In genomic region chr12:1666215-1666614, GRCh38 we compare ENCODE assay signal across 17 cellular contexts. TPM values are rescaled to one million over a fixed set of nuclear protein-coding genes. Genes with fewer than 3 reads are reported as not detected.
DNase-seq lines count a peak whose midpoint lies in the region; ATAC-seq and TF ChIP-seq lines count a peak whose summit lies in the region.
"Had no signal": no experiment of that assay in that cellular context is flagged by ENCODE, and none has a peak within 500 bp of the region (broad histone marks: within the 10 kb centered on the region; RNA-seq: fewer than 3 reads in every experiment).

No MANE protein-coding gene starts in this region.

- H3K27ac Mint-ChIP-seq in activated CD4-positive, alpha-beta T cell treated with anti-CD3 and anti-CD28 coated beads, Interleukin-2, amount 10 ng/mL, durations not matched to agents 7 days and 5 days = peak overlapping the region; percentile 4
- no peak overlapping the region for H3K27ac Mint-ChIP-seq in activated CD4-positive, alpha-beta T cell treated with anti-CD3 and anti-CD28 coated beads, Interleukin-2, amount 10 ng/mL, durations not matched to agents 24 days and 14 days
- no peak overlapping the region for H3K27ac Mint-ChIP-seq in endodermal cell
- H3K27ac Mint-ChIP-seq: activated B cell treated with CpG ODN at 0.5 μM for 24 hours had no signal

- POLR2A ChIA-PET in activated CD4-positive, alpha-beta T cell treated with anti-CD3 and anti-CD28 coated beads, Interleukin-2, amount 10 ng/mL, durations not matched to agents 7 days and 5 days (lab: Charles Lee) = no interaction called here
- POLR2A ChIA-PET in OCI-LY7 (lab: Charles Lee) = interaction anchor here (0.5 kb wide), 1 partner anchor 25 kb away, joined by 3 read pairs; no protein-coding TSS in a partner anchor

- no peaks in the 10 kb centered on the region for H3K79me2 ChIP-seq in OCI-LY7 (ENCODE audit: insufficient read depth, low read depth, low read length)

- no TSS peak for BruUV-seq in OCI-LY7 (replicated peaks; lab: Mats Ljungman, UMichigan)

- 94% methylated on average over 3 of the region's 5 CpGs; no CpG with 5 or more reads in 1 of the 2 experiments for WGBS in endodermal cell (ENCODE audit: insufficient coverage in 1 of 2, insufficient read length in 1 of 2), 2 experiments
- WGBS in stomach, 5 donors = 21 to 46% (median 34%) methylated on average over 5 of the region's 5 CpGs

- no peaks in the 10 kb centered on the region for H4K20me1 ChIP-seq in OCI-LY7 (ENCODE audit: insufficient read depth, low read length)

- no peak for TF ChIP-seq POLR2A in stomach (IDR thresholded peaks at IDR 0.05)

- ATAC-seq in GM21360 (IDR thresholded peaks at IDR 0.05; ENCODE audit: unreplicated experiment) = no peak
- ATAC-seq: left lung had no signal

- no peaks in the 10 kb centered on the region for H3K9me2 ChIP-seq in OCI-LY7 (ENCODE audit: insufficient read depth, low read length)

- intact Hi-C loops in activated CD4-positive, alpha-beta T cell treated with anti-CD3 and anti-CD28 coated beads, Interleukin-2, amount 10 ng/mL, durations not matched to agents 24 days and 14 days (cut with micrococcal nuclease) = no loop called here
- intact Hi-C loops in OCI-LY7 (cut with micrococcal nuclease; ENCODE audit: unreplicated experiment) = no loop called here
- intact Hi-C loops in stomach (cut with DNase I; ENCODE audit: low total_unique reads) = no loop called here

- H3K9ac ChIP-seq in endodermal cell (ENCODE audit: extremely low read depth, low read length, poor library complexity, severe bottlenecking) = no peak overlapping the region

- no peaks in the 10 kb centered on the region for H3K9me3 ChIP-seq in OCI-LY7 (ENCODE audit: low read length)
- no peaks in the 10 kb centered on the region for H3K9me3 ChIP-seq in endodermal cell (ENCODE audit: control insufficient read depth, low read length)
- H3K9me3 ChIP-seq in stomach = no peaks in the 10 kb centered on the region
- H3K9me3 ChIP-seq: left lung, upper lobe of left lung had no signal

- no peak overlapping the region for H2AFZ ChIP-seq in OCI-LY7 (ENCODE audit: low read length)

- peaks cover 2% of the 10 kb centered on the region for H3K27me3 Mint-ChIP-seq in activated CD4-positive, alpha-beta T cell treated with anti-CD3 and anti-CD28 coated beads, Interleukin-2, amount 10 ng/mL, durations not matched to agents 7 days and 5 days
- no peaks in the 10 kb centered on the region for H3K27me3 Mint-ChIP-seq in activated CD4-positive, alpha-beta T cell treated with anti-CD3 and anti-CD28 coated beads, Interleukin-2, amount 10 ng/mL, durations not matched to agents 24 days and 14 days
- peaks cover 27% of the 10 kb centered on the region for H3K27me3 Mint-ChIP-seq in endodermal cell (ENCODE audit: insufficient read depth)
- H3K27me3 Mint-ChIP-seq: activated B cell treated with CpG ODN at 0.5 μM for 24 hours had no signal

- no peak for TF ChIP-seq EP300 in stomach (IDR thresholded peaks at IDR 0.05)

- H3K4me3 Mint-ChIP-seq in activated CD4-positive, alpha-beta T cell treated with anti-CD3 and anti-CD28 coated beads, Interleukin-2, amount 10 ng/mL, durations not matched to agents 7 days and 5 days = no peak overlapping the region
- no peak overlapping the region for H3K4me3 Mint-ChIP-seq in activated CD4-positive, alpha-beta T cell treated with anti-CD3 and anti-CD28 coated beads, Interleukin-2, amount 10 ng/mL, durations not matched to agents 24 days and 14 days
- no peak overlapping the region for H3K4me3 Mint-ChIP-seq in endodermal cell
- H3K4me3 Mint-ChIP-seq: activated B cell treated with CpG ODN at 0.5 μM for 24 hours had no signal

- H3K36me3 ChIP-seq in OCI-LY7 (ENCODE audit: insufficient read depth, low read length) (no peaks in the 10 kb centered on the region), endodermal cell (ENCODE audit: control insufficient read depth, insufficient read depth, low read length) (no peaks in the 10 kb centered on the region), stomach (no peaks in the 10 kb centered on the region)
- H3K36me3 ChIP-seq: left lung, upper lobe of left lung had no signal

- peaks cover 5% of the 10 kb centered on the region for H3K9me3 Mint-ChIP-seq in activated CD4-positive, alpha-beta T cell treated with anti-CD3 and anti-CD28 coated beads, Interleukin-2, amount 10 ng/mL, durations not matched to agents 7 days and 5 days
- H3K9me3 Mint-ChIP-seq in activated CD4-positive, alpha-beta T cell treated with anti-CD3 and anti-CD28 coated beads, Interleukin-2, amount 10 ng/mL, durations not matched to agents 24 days and 14 days = no peaks in the 10 kb centered on the region
- H3K9me3 Mint-ChIP-seq in endodermal cell = peaks cover 3% of the 10 kb centered on the region
- H3K9me3 Mint-ChIP-seq: activated B cell treated with CpG ODN at 0.5 μM for 24 hours had no signal

- DNase-seq in activated CD4-positive, alpha-beta T cell treated with anti-CD3 and anti-CD28 coated beads, Interleukin-2, amount 10 ng/mL, durations not matched to agents 7 days and 5 days = no peak
- no peak for DNase-seq in activated CD4-positive, alpha-beta T cell treated with anti-CD3 and anti-CD28 coated beads, Interleukin-2, amount 10 ng/mL, durations not matched to agents 24 days and 14 days
- DNase-seq in OCI-LY7 (ENCODE audit: low spot score) = no peak
- DNase-seq in endodermal cell = no peak
- no peak for DNase-seq in stomach
- no peak for DNase-seq in T-helper 2 cell
- no peak for DNase-seq in amniotic stem cell (lab: John Stamatoyannopoulos, UW)
- DNase-seq: activated B cell treated with CpG ODN at 0.5 μM for 24 hours; activated effector memory CD4-positive, alpha-beta T cell treated with Interleukin-2 at 50 U/mL for 16 hours; Kasumi-1; left lung; NCI-H146; stimulated activated CD4-positive, alpha-beta T cell treated with anti-CD3 and anti-CD28 coated beads, Interleukin-4, amount 100 ng/mL, for 24 hours; upper lobe of left lung had no signal

- H3K4me1 ChIP-seq in OCI-LY7 (ENCODE audit: insufficient read depth, low read length, poor library complexity, severe bottlenecking) (peaks cover 15% of the 10 kb centered on the region), endodermal cell (ENCODE audit: control insufficient read depth, insufficient read depth, low read length) (no peaks in the 10 kb centered on the region), stomach (peaks cover 17 to 63% (median 48%) of the 10 kb centered on the region in 4 donors)

- H3K4me1 Mint-ChIP-seq in activated CD4-positive, alpha-beta T cell treated with anti-CD3 and anti-CD28 coated beads, Interleukin-2, amount 10 ng/mL, durations not matched to agents 7 days and 5 days = peaks cover 56% of the 10 kb centered on the region
- peaks cover 38% of the 10 kb centered on the region for H3K4me1 Mint-ChIP-seq in activated CD4-positive, alpha-beta T cell treated with anti-CD3 and anti-CD28 coated beads, Interleukin-2, amount 10 ng/mL, durations not matched to agents 24 days and 14 days
- peaks cover 2% of the 10 kb centered on the region for H3K4me1 Mint-ChIP-seq in endodermal cell

- H3K4me3 ChIP-seq in OCI-LY7 (ENCODE audit: low read depth, low read length, poor library complexity, severe bottlenecking) = no peak overlapping the region
- H3K4me3 ChIP-seq in endodermal cell (ENCODE audit: low read length) = no peak overlapping the region
- H3K4me3 ChIP-seq in stomach = no peak overlapping the region
- H3K4me3 ChIP-seq: left lung, upper lobe of left lung had no signal

- H3K27me3 ChIP-seq in endodermal cell (ENCODE audit: control insufficient read depth, insufficient read depth, low read length, poor library complexity, severe bottlenecking) (peaks cover 7% of the 10 kb centered on the region), stomach (no peaks in the 10 kb centered on the region)
- H3K27me3 ChIP-seq: left lung, upper lobe of left lung had no signal

- no peak overlapping the region for H3K4me2 ChIP-seq in OCI-LY7 (ENCODE audit: low read length)

- CTCF ChIA-PET in activated CD4-positive, alpha-beta T cell treated with anti-CD3 and anti-CD28 coated beads, Interleukin-2, amount 10 ng/mL, durations not matched to agents 7 days and 5 days (lab: Charles Lee) = interaction anchor here (0.5 to 1.1 kb wide), 3 partner anchors 13 to 1330 kb away, joined by 3 to 4 read pairs (median 3); no protein-coding TSS in a partner anchor
- CTCF ChIA-PET in OCI-LY7 (lab: Charles Lee; ENCODE audit: unreplicated experiment) = no interaction called here

- H3K27ac ChIP-seq in OCI-LY7 (ENCODE audit: low read depth, low read length, poor library complexity, severe bottlenecking) (no peak overlapping the region), endodermal cell (ENCODE audit: low read depth, low read length) (no peak overlapping the region), stomach (peak overlapping the region in 4 of 5 donors; percentile 71 to 88 (median 74))
- H3K27ac ChIP-seq: C4-2B, RWPE1 had no signal

- peaks cover 4% of the 10 kb centered on the region for H3K36me3 Mint-ChIP-seq in activated CD4-positive, alpha-beta T cell treated with anti-CD3 and anti-CD28 coated beads, Interleukin-2, amount 10 ng/mL, durations not matched to agents 7 days and 5 days (ENCODE audit: low read depth)
- H3K36me3 Mint-ChIP-seq in activated CD4-positive, alpha-beta T cell treated with anti-CD3 and anti-CD28 coated beads, Interleukin-2, amount 10 ng/mL, durations not matched to agents 24 days and 14 days (ENCODE audit: low read depth) = no peaks in the 10 kb centered on the region
- no peaks in the 10 kb centered on the region for H3K36me3 Mint-ChIP-seq in endodermal cell (ENCODE audit: low read depth)

- TF ChIP-seq CTCF in OCI-LY7 (conservative IDR thresholded peaks at IDR 0.05; ENCODE audit: low read length) (0 out of 2 replicates have a peak, but pooled peaks have one; percentile 11), endodermal cell (conservative IDR thresholded peaks at IDR 0.05) (peak; percentile 34), stomach (IDR thresholded peaks at IDR 0.05) (peak in 1 of 7 experiments; percentile 7)

RNA-seq across cellular contexts. Expression of gene ADIPOR2, which starts 24.7 kb away (rescaled TPM):
- total RNA-seq in activated CD4-positive, alpha-beta T cell treated with anti-CD3 and anti-CD28 coated beads, Interleukin-2, amount 10 ng/mL, durations not matched to agents 7 days and 5 days = 10 to 100 TPM; 47.7 to 51.7 TPM
- 68.7 and 71.2 TPM in 2 replicates for total RNA-seq in activated CD4-positive, alpha-beta T cell treated with anti-CD3 and anti-CD28 coated beads, Interleukin-2, amount 10 ng/mL, durations not matched to agents 24 days and 14 days
- total RNA-seq in OCI-LY7 (2014; rRNA removed; shearing (Covaris generic)) = 22.0 and 24.7 TPM in 2 replicates
- total RNA-seq in OCI-LY7 (2022) (51.1 and 52.8 TPM in 2 replicates), endodermal cell (100 to 1,000 TPM in 1 of 2 donors, 10 to 100 TPM in 1; 53.7 to 124 TPM), stomach (100 to 1,000 TPM in 1 of 5 donors, 10 to 100 TPM in 3, 1 to 10 TPM in 1; 2.9 to 185 (median 29.5) TPM)
- 37.8 TPM for polyA plus RNA-seq in endodermal cell (2013, experiment 1 of 2)
- polyA plus RNA-seq in endodermal cell (2013, experiment 2 of 2) = 37.2 TPM
- 10 to 100 TPM; 22.4 to 41.4 (median 24.4) TPM for polyA plus RNA-seq in stomach

RNA-seq across cellular contexts. Expression of gene WNT5B, which starts 37.2 kb away (rescaled TPM):
- under 1 TPM in 1 of 2 experiments, not detected in 1; 0.15 TPM for total RNA-seq in activated CD4-positive, alpha-beta T cell treated with anti-CD3 and anti-CD28 coated beads, Interleukin-2, amount 10 ng/mL, durations not matched to agents 7 days and 5 days
- total RNA-seq in activated CD4-positive, alpha-beta T cell treated with anti-CD3 and anti-CD28 coated beads, Interleukin-2, amount 10 ng/mL, durations not matched to agents 24 days and 14 days = 0.76 and 0.89 TPM in 2 replicates
- 11.3 and 14.7 TPM in 2 replicates for total RNA-seq in OCI-LY7 (2014; rRNA removed; shearing (Covaris generic))
- total RNA-seq in OCI-LY7 (2022) (0.86 and 2.6 TPM in 2 replicates), endodermal cell (1 to 10 TPM in 1 of 2 donors, under 1 TPM in 1; 0.71 to 6.1 TPM), stomach (10 to 100 TPM in 2 of 5 donors, 1 to 10 TPM in 2, under 1 TPM in 1; 0.45 to 22.3 (median 7.8) TPM)
- 9.0 TPM for polyA plus RNA-seq in endodermal cell (2013, experiment 1 of 2)
- 8.2 TPM for polyA plus RNA-seq in endodermal cell (2013, experiment 2 of 2)
- 10 to 100 TPM in 1 of 3 donors, 1 to 10 TPM in 2; 4.3 to 13.6 (median 4.4) TPM for polyA plus RNA-seq in stomach

Comparison
In these comparisons a context has a peak if more than half of its experiments do, and no peak if none do; other contexts are left out.
1. H3K27ac ChIP-seq: peak in stomach (4 of 5); none in OCI-LY7 (single experiment) and endodermal cell (single experiment).